In the genomic region with DNA sequence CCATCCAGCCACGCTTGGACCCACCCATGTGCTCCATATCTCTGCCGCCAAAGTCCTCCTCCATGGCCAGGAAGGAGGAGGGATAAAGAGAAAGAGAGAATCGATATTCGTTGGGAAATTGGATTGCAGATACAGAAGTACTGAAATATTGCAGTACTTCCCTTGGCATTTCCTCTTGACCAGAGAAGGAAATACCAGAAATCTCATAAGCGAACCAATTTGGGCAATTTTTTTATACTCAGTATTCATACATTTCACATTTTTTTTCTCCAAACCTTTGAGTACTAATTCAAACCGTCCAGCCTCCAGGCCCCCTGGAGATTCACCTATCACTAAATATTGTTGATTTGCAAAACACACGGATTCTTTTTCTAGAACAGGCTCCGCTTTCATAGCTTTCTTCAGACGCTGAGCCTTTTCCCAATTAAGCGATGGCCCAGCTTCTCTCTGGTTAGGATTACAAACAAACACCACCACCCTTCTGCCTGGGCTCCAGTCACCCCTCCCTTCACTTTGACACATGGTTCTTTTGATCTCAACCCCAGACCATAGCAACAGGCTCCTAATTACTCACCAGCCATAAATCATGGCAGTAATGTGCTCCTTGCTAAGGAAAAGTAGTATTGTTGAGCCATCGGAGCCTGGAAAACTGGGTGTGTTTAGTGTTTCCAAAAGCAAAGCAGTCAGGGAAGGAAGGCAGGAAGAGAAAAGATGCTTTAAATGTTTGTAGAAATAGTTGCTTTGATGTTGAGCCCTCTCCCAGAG, we compare ENCODE assay signal across 11 cellular contexts.
A peak's percentile ranks its signal among the peaks of the same experiment; 100 is the strongest.
DNase-seq lines count a peak whose midpoint lies in the region; ATAC-seq and TF ChIP-seq lines count a peak whose summit lies in the region.
"Had no signal": no experiment of that assay in that cellular context is flagged by ENCODE, and none has a peak within 500 bp of the region (broad histone marks: within the 10 kb centered on the region; RNA-seq: fewer than 3 reads in every experiment).

No MANE protein-coding gene starts in this region.

- no peaks in the 10 kb centered on the region for H3K79me2 ChIP-seq in PC-3 (ENCODE audit: low read length)

- DNase-seq in NCI-H446 treated with DMSO at 0.1 percent for 48 hours (lab: John Stamatoyannopoulos, UW) (peak; percentile 1), NCI-H446 (lab: John Stamatoyannopoulos, UW) (no peak), RWPE2 (ENCODE audit: low spot score) (no peak), iris pigment epithelial cell (ENCODE audit: low read depth) (peak; percentile 42), vagina (ENCODE audit: extremely low spot score in 2 of 2) (peak in 1 of 2 donors; percentile 54), D341Med (ENCODE audit: low spot score) (no peak), tibial nerve (ENCODE audit: low spot score in 2 of 2) (no peak), PC-3 (no peak)
- DNase-seq: ACHN; activated naive CD4-positive, alpha-beta T cell had no signal

- no peaks in the 10 kb centered on the region for H3K9me2 ChIP-seq in PC-3 (replicated peaks; ENCODE audit: low read length)

- H3K27me3 ChIP-seq in RWPE2 (ENCODE audit: insufficient read depth, poor library complexity, severe bottlenecking), result no peaks in the 10 kb centered on the region
- no peaks in the 10 kb centered on the region for H3K27me3 ChIP-seq in vagina
- no peaks in the 10 kb centered on the region for H3K27me3 ChIP-seq in tibial nerve
- H3K27me3 ChIP-seq in PC-3 (ENCODE audit: low read length), result no peaks in the 10 kb centered on the region

- H2AFZ ChIP-seq in PC-3 (ENCODE audit: low read length), result no peak overlapping the region

- H3K9me3 ChIP-seq in RWPE2 (ENCODE audit: severe bottlenecking), result no peaks in the 10 kb centered on the region
- no peaks in the 10 kb centered on the region for H3K9me3 ChIP-seq in vagina
- no peaks in the 10 kb centered on the region for H3K9me3 ChIP-seq in tibial nerve
- no peaks in the 10 kb centered on the region for H3K9me3 ChIP-seq in PC-3 (ENCODE audit: low read length)

- TF ChIP-seq CTCF in RWPE2 (IDR thresholded peaks at IDR 0.05; ENCODE audit: poor library complexity, severe bottlenecking) (no peak), vagina (IDR thresholded peaks at IDR 0.05) (no peak), tibial nerve (IDR thresholded peaks at IDR 0.05) (no peak), PC-3 (conservative IDR thresholded peaks at IDR 0.05; ENCODE audit: low read depth, low read length) (no peak)

- peak; percentile 64 for ATAC-seq in RWPE2 (ENCODE audit: low read depth)
- ATAC-seq in PC-3, result no peak
- ATAC-seq: WTC11 had no signal

- H4K20me1 ChIP-seq in PC-3 (ENCODE audit: low read length), result no peaks in the 10 kb centered on the region

- no peak overlapping the region for H3K4me2 ChIP-seq in PC-3 (ENCODE audit: low read length)

- H3F3A ChIP-seq in PC-3 (ENCODE audit: low read length, unreplicated experiment), result no peaks in the 10 kb centered on the region

- H3K9ac ChIP-seq in PC-3 (ENCODE audit: low read length), result no peak overlapping the region

- 53 to 55% methylated on average over 11 of the region's 11 CpGs for WGBS in tibial nerve, 2 donors

- CTCF ChIA-PET in PC-3 (lab: Charles Lee), result no interaction called here

- peaks cover 21% of the 10 kb centered on the region for H3K4me1 ChIP-seq in RWPE2 (ENCODE audit: insufficient read depth, poor library complexity, severe bottlenecking)
- no peaks in the 10 kb centered on the region for H3K4me1 ChIP-seq in vagina
- no peaks in the 10 kb centered on the region for H3K4me1 ChIP-seq in tibial nerve
- peaks cover 20% of the 10 kb centered on the region for H3K4me1 ChIP-seq in PC-3 (ENCODE audit: insufficient read depth, low read length)

- intact Hi-C loops in vagina (cut with DNase I), result no loop called here
- intact Hi-C loops in PC-3 (cut with micrococcal nuclease), result loop anchor here (2.0 to 10.0 kb wide), 2 partner anchors 137 to 227 kb away; no protein-coding TSS in a partner anchor

- peak overlapping the region; percentile 6 for H3K27ac ChIP-seq in RWPE2 (ENCODE audit: poor library complexity, severe bottlenecking)
- H3K27ac ChIP-seq in vagina, result peak overlapping the region; percentile 2
- peak overlapping the region in 1 of 4 donors; percentile 9 for H3K27ac ChIP-seq in tibial nerve
- H3K27ac ChIP-seq in PC-3 (ENCODE audit: low read length), result no peak overlapping the region

- H3K4me3 ChIP-seq in RWPE2 (ENCODE audit: severe bottlenecking) (no peak overlapping the region), vagina (no peak overlapping the region), tibial nerve (no peak overlapping the region), PC-3 (ENCODE audit: low read length) (no peak overlapping the region)

- POLR2A ChIA-PET in PC-3 (lab: Charles Lee; ENCODE audit: unreplicated experiment), result no interaction called here

- TF ChIP-seq POLR2A in vagina (IDR thresholded peaks at IDR 0.05) (no peak), tibial nerve (IDR thresholded peaks at IDR 0.05) (no peak)

- no TSS peak for BruUV-seq in PC-3 (replicated peaks; lab: Mats Ljungman, UMichigan)

- H3K36me3 ChIP-seq in RWPE2 (ENCODE audit: low read depth) (no peaks in the 10 kb centered on the region), vagina (no peaks in the 10 kb centered on the region), tibial nerve (no peaks in the 10 kb centered on the region), PC-3 (ENCODE audit: low read depth, low read length) (no peaks in the 10 kb centered on the region)

- no peak for TF ChIP-seq EP300 in tibial nerve (IDR thresholded peaks at IDR 0.05)

Comparison
In these comparisons a context has a peak if more than half of its experiments do, and no peak if none do; other contexts are left out.
1. DNase-seq: peak in NCI-H446 treated with DMSO at 0.1 percent for 48 hours (single experiment) and iris pigment epithelial cell (single experiment); none in NCI-H446 (0 of 2), RWPE2 (single experiment), D341Med (single experiment), tibial nerve (0 of 2) and PC-3 (single experiment).